Comparison of ENCODE assay signal across 8 cellular contexts in the genomic region with DNA sequence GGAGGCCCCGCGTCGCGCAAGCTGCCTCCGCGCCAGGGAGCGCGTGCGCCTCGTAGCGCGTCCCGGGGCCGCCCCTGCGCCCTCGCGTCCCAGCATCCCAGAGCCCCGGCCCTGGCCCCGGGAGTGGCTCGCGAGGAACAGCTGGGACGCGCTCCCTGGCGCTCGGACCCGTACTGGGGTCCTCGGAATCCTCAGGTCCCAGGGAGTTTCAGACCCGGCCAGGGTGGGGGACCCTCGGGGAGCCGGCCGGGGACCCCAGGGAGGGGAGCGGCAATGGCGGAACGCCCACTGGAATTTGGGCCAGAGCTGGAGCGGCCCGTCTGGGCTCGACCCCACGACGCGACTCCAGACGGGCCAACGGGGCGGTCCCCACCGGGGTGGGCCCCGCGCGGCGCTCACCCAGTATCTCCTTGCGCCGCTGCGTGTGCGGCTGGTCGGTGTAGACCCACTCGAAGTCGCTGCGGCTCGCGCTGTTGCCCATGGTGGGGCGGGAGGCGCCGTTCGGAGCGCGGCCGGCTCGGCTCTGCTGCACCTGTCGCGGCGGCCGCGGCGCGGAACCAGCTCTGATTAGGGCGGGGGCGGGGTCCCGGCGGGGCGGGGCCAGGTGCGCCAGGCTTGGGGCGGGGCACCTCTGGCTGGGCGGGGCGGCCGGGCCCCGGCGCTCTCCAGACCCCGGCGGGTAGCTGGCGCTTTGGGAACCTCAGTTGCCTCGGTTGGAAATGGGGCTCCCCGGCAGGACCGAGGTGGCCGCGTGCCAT. TPM values are rescaled to one million over a fixed set of nuclear protein-coding genes. Genes with fewer than 3 reads are reported as not detected.
DNase-seq lines count a peak whose midpoint lies in the region.

A gene (minus strand): TSS at position 539 of the 758 bp plus-strand sequence. CDS start 58 bp downstream, at position 481.

- H3K27me3 ChIP-seq in GM23248 (replicated peaks; ENCODE audit: insufficient read depth), result peaks cover 30% of the 10 kb centered on the region

- H2AFZ ChIP-seq in GM23248, result no peak within 1 kb of the TSS

- no peaks in the 10 kb centered on the region for H3K79me2 ChIP-seq in GM23248 (ENCODE audit: insufficient read depth)

- peak within 1 kb of the TSS; percentile 66 for H3K4me2 ChIP-seq in GM23248 (ENCODE audit: unreplicated experiment)

- no peaks in the 10 kb centered on the region for H3K9me3 ChIP-seq in GM23248 (ENCODE audit: low read depth)

- DNase-seq in DMS53 treated with DMSO at 0.1 percent for 48 hours (lab: John Stamatoyannopoulos, UW; ENCODE audit: unreplicated experiment), result peak; percentile 12
- DNase-seq in GM23248, result peak; percentile 37
- peak; percentile 87 for DNase-seq in NCI-H748 (lab: John Stamatoyannopoulos, UW; ENCODE audit: unreplicated experiment)
- DNase-seq in activated naive CD4-positive, alpha-beta T cell (lab: John Stamatoyannopoulos, UW), result peak in 3 of 4 experiments; percentile 39 to 73 (median 43)
- DNase-seq in iPS-NIHi11 (ENCODE audit: low spot score), result peak; percentile 96
- DNase-seq in stimulated activated CD4-positive, alpha-beta T cell treated with anti-CD3 and anti-CD28 coated beads, Interleukin-1b, Interleukin-23, amount 100 ng/mL, for 48 hours, result peak; percentile 52
- no peak for DNase-seq in NCI-H446 treated with DMSO at 0.1 percent for 48 hours (lab: John Stamatoyannopoulos, UW)
- DNase-seq in GOT3 (lab: John Stamatoyannopoulos, UW), result no peak

- WGBS in GM23248 (ENCODE audit: low coverage in 1 of 2, low lambda C conversion rate in 2 of 2, missing lambda C conversion rate in 2 of 2), 2 experiments, result 3 to 4% methylated on average over 66 to 72 of the region's 93 CpGs

- H3F3A ChIP-seq in GM23248 (ENCODE audit: insufficient read depth), result no peaks in the 10 kb centered on the region

- H3K27ac ChIP-seq in GM23248, result no peak within 1 kb of the TSS

- no peaks in the 10 kb centered on the region for H3K36me3 ChIP-seq in GM23248 (ENCODE audit: low read depth)

- H3K4me1 ChIP-seq in GM23248 (ENCODE audit: insufficient read depth), result no peaks in the 10 kb centered on the region

- H4K20me1 ChIP-seq in GM23248 (ENCODE audit: insufficient read depth), result no peaks in the 10 kb centered on the region

- in situ Hi-C loops in GM23248 (cut with MboI), result no loop called here

- H3K4me3 ChIP-seq in GM23248, result peak within 1 kb of the TSS; percentile 43

- no peak within 1 kb of the TSS for H3K9ac ChIP-seq in GM23248

- no peaks in the 10 kb centered on the region for H3K9me2 ChIP-seq in GM23248 (ENCODE audit: insufficient read depth)

RNA-seq across cellular contexts. Expression of the gene that starts here (rescaled TPM):
- total RNA-seq in GM23248 (2014; rRNA removed; shearing (Covaris generic)), result 1.4 TPM in 1 of 2 replicates, not detected in the other
- polyA plus RNA-seq in GM23248 (2016; fragmentation: Nextera tagmentation; extraction: Ambion mirVana), result not detected in 2 replicates

Comparison
In these comparisons a context has a peak if more than half of its experiments do, and no peak if none do; other contexts are left out.
1. DNase-seq: peak in DMS53 treated with DMSO at 0.1 percent for 48 hours (single experiment), GM23248 (single experiment), NCI-H748 (single experiment), activated naive CD4-positive, alpha-beta T cell (3 of 4), iPS-NIHi11 (single experiment) and stimulated activated CD4-positive, alpha-beta T cell treated with anti-CD3 and anti-CD28 coated beads, Interleukin-1b, Interleukin-23, amount 100 ng/mL, for 48 hours (single experiment); none in NCI-H446 treated with DMSO at 0.1 percent for 48 hours (single experiment) and GOT3 (single experiment).